23 cellular contexts compared by ENCODE assay signal in genomic region chr5:175859916-175860315, GRCh38. TPM values are rescaled to one million over a fixed set of nuclear protein-coding genes. Genes with fewer than 3 reads are reported as not detected.
"Had no signal": no experiment of that assay in that cellular context is flagged by ENCODE, and none has a peak within 500 bp of the region (broad histone marks: within the 10 kb centered on the region; RNA-seq: fewer than 3 reads in every experiment).

No MANE protein-coding gene starts in this region.

- ATAC-seq: K562 had no signal

- H3K27ac Mint-ChIP-seq: IgD-negative memory B cell had no signal

- H3K4me1 ChIP-seq: SJSA1 had no signal

- H3K4me1 Mint-ChIP-seq: IgD-negative memory B cell had no signal

- FAIRE-seq: K562, RCC 7860 had no signal

- H3K36me3 ChIP-seq: SJSA1 had no signal

- DNase-seq: Kasumi-1, MM.1S, NCI-H1092 treated with DMSO at 0.1 percent for 48 hours, NCI-H1436, NCI-H1930, NCI-H2081, NCI-H2107, NCI-H2171, NCI-H226, NCI-H510A, NCI-H526 treated with DMSO at 0.1 percent for 48 hours, NCI-H774, Right ventricle myocardium superior, RPMI8226, SIG-M5 had no signal

- H3K27ac ChIP-seq: KMS-11, SJSA1, SK-N-MC had no signal

- H3K4me3 ChIP-seq: K562, SJSA1, SK-N-MC had no signal

- H3K9me3 ChIP-seq: SJSA1 had no signal

- H3K4me2 ChIP-seq: KMS-11 had no signal

RNA-seq across cellular contexts. Expression of gene CPLX2, which starts 11.5 kb away (rescaled TPM):
- total RNA-seq: HT1080, K562, M059J, Right ventricle myocardium superior, SJSA1 had no signal
- polyA plus RNA-seq: IgD-negative memory B cell, K562 had no signal
